ENCODE assay signal across 11 cellular contexts in the genomic region with DNA sequence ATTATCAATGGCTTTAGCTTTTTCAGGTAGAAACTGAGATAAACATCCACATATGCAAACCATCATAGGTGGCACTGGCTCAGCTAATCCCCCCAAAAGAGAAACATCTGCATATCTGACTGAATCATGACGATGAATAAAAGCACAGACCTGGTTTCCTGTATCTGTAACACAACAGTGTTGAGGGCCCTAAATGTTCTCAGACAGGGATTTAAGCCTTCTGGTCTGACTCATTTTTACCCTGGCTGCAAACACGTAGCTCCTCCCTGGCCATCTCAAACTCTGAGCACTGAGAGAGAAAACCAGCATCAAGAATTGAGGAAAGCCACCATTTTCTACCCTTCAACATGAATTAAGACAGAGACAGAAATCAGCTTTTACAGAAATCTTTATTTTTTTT. TPM values are rescaled to one million over a fixed set of nuclear protein-coding genes. Genes with fewer than 3 reads are reported as not detected.
DNase-seq lines count a peak whose midpoint lies in the region; ATAC-seq and TF ChIP-seq lines count a peak whose summit lies in the region.
"Had no signal": no experiment of that assay in that cellular context is flagged by ENCODE, and none has a peak within 500 bp of the region (broad histone marks: within the 10 kb centered on the region; RNA-seq: fewer than 3 reads in every experiment).

No MANE protein-coding gene starts in this region.

- H3K27me3 Mint-ChIP-seq in T-helper 2 cell treated with Interferon-gamma antibody and Interleukin-4, amounts not matched to agents 5 μg/mL and 100 μg/mL, for 36 hours (ENCODE audit: low read depth): no peaks in the 10 kb centered on the region

- H3K27ac Mint-ChIP-seq in T-helper 2 cell treated with Interferon-gamma antibody and Interleukin-4, amounts not matched to agents 5 μg/mL and 100 μg/mL, for 36 hours: peak overlapping the region; percentile 96

- peak overlapping the region; percentile 41 for H3K9ac ChIP-seq in smooth muscle cell (ENCODE audit: low read depth)

- H3K9me3 Mint-ChIP-seq in T-helper 2 cell treated with Interferon-gamma antibody and Interleukin-4, amounts not matched to agents 5 μg/mL and 100 μg/mL, for 36 hours: peaks cover 3% of the 10 kb centered on the region

- ATAC-seq in GM19043 (IDR thresholded peaks at IDR 0.05; ENCODE audit: low read depth, unreplicated experiment) (peak; percentile 37), left lobe of liver (no peak), GM18498 (IDR thresholded peaks at IDR 0.05; ENCODE audit: unreplicated experiment) (no peak), GM18909 (IDR thresholded peaks at IDR 0.05; ENCODE audit: poor library complexity, unreplicated experiment) (no peak)

- no peaks in the 10 kb centered on the region for H4K20me1 ChIP-seq in smooth muscle cell (ENCODE audit: low read depth)

- H3K9me3 ChIP-seq in smooth muscle cell (replicated peaks; ENCODE audit: low read depth): no peaks in the 10 kb centered on the region

- H3F3A ChIP-seq in smooth muscle cell (ENCODE audit: low read depth): no peaks in the 10 kb centered on the region

- H3K79me2 ChIP-seq in smooth muscle cell (ENCODE audit: low read depth): no peaks in the 10 kb centered on the region

- 2% methylated on average over 2 of the region's 2 CpGs for WGBS in smooth muscle cell (ENCODE audit: low lambda C conversion rate)

- peak overlapping the region; percentile 84 for H3K27ac ChIP-seq in smooth muscle cell (ENCODE audit: low read depth)

- H3K4me3 ChIP-seq in choroid plexus epithelial cell (ENCODE audit: low read depth, low read length): no peak overlapping the region
- no peak overlapping the region for H3K4me3 ChIP-seq in smooth muscle cell

- no peaks in the 10 kb centered on the region for H3K4me1 ChIP-seq in smooth muscle cell (ENCODE audit: low read depth)

- peak; percentile 55 for DNase-seq in T-helper 2 cell treated with Interferon-gamma antibody and Interleukin-4, amounts not matched to agents 5 μg/mL and 100 μg/mL, for 36 hours (ENCODE audit: low spot score)
- DNase-seq in choroid plexus epithelial cell (ENCODE audit: low read depth) (peak; percentile 71), smooth muscle cell (lab: John Stamatoyannopoulos, UW; ENCODE audit: unreplicated experiment) (no peak), left lobe of liver (ENCODE audit: low spot score) (no peak), DMS79 (lab: John Stamatoyannopoulos, UW) (no peak)
- DNase-seq: activated CD8-positive, alpha-beta memory T cell treated with anti-CD3 and anti-CD28 coated beads, Interleukin-2, amount 50 U/mL, for 48 hours; KG1; OCI-M1 had no signal

- no peak overlapping the region for H2AFZ ChIP-seq in smooth muscle cell (ENCODE audit: low read depth)

- no peak for TF ChIP-seq CTCF in choroid plexus epithelial cell (conservative IDR thresholded peaks at IDR 0.05; ENCODE audit: low read depth, low read length)
- no peak for TF ChIP-seq CTCF in smooth muscle cell (IDR thresholded peaks at IDR 0.05; ENCODE audit: borderline replicate concordance, insufficient read depth, poor library complexity, severe bottlenecking)

- H3K4me2 ChIP-seq in smooth muscle cell: peak overlapping the region; percentile 3

- H3K36me3 Mint-ChIP-seq in T-helper 2 cell treated with Interferon-gamma antibody and Interleukin-4, amounts not matched to agents 5 μg/mL and 100 μg/mL, for 36 hours (ENCODE audit: low read depth): peaks cover 73% of the 10 kb centered on the region

- no peaks in the 10 kb centered on the region for H3K27me3 ChIP-seq in smooth muscle cell (ENCODE audit: low read depth)

- H3K36me3 ChIP-seq in smooth muscle cell (ENCODE audit: low read depth): no peaks in the 10 kb centered on the region

- H3K4me1 Mint-ChIP-seq in T-helper 2 cell treated with Interferon-gamma antibody and Interleukin-4, amounts not matched to agents 5 μg/mL and 100 μg/mL, for 36 hours (ENCODE audit: low read depth): peaks cover 66% of the 10 kb centered on the region

- H3K4me3 Mint-ChIP-seq in T-helper 2 cell treated with Interferon-gamma antibody and Interleukin-4, amounts not matched to agents 5 μg/mL and 100 μg/mL, for 36 hours: peak overlapping the region; percentile 79

RNA-seq across cellular contexts. Expression of gene GLB1, which starts 35.2 kb away (rescaled TPM):
- total RNA-seq in smooth muscle cell: 106 and 123 TPM in 2 replicates
- polyA plus RNA-seq in smooth muscle cell: 91.5 and 99.6 TPM in 2 replicates
- 51.5 TPM for total RNA-seq in left lobe of liver

RNA-seq across cellular contexts. Expression of gene TMPPE, which starts 35.2 kb away (rescaled TPM):
- total RNA-seq in smooth muscle cell (2.8 and 3.6 TPM in 2 replicates), left lobe of liver (3.8 TPM)
- 0.14 and 1.6 TPM in 2 replicates for polyA plus RNA-seq in smooth muscle cell

RNA-seq across cellular contexts. Expression of gene CRTAP, which starts 52.0 kb away (rescaled TPM):
- total RNA-seq in smooth muscle cell (206 and 235 TPM in 2 replicates), left lobe of liver (42.0 TPM)
- 147 and 195 TPM in 2 replicates for polyA plus RNA-seq in smooth muscle cell

Comparison
In these comparisons a context has a peak if more than half of its experiments do, and no peak if none do; other contexts are left out.
1. DNase-seq: peak in T-helper 2 cell treated with Interferon-gamma antibody and Interleukin-4, amounts not matched to agents 5 μg/mL and 100 μg/mL, for 36 hours (single experiment) and choroid plexus epithelial cell (single experiment); none in smooth muscle cell (single experiment), left lobe of liver (single experiment) and DMS79 (single experiment).